Comparison of ENCODE assay signal across 28 cellular contexts in genomic region chr22:29753808-29754657, GRCh38. TPM values are rescaled to one million over a fixed set of nuclear protein-coding genes. Genes with fewer than 3 reads are reported as not detected.
"Had no signal": no experiment of that assay in that cellular context is flagged by ENCODE, and none has a peak within 500 bp of the region (broad histone marks: within the 10 kb centered on the region; RNA-seq: fewer than 3 reads in every experiment).

No MANE protein-coding gene starts in this region.

- ATAC-seq: activated CD4-positive, alpha-beta T cell treated with anti-CD3 and anti-CD28 coated beads for 36 hours; activated CD8-positive, alpha-beta T cell treated with anti-CD3 and anti-CD28 coated beads for 36 hours; activated T-cell treated with anti-CD3 and anti-CD28 coated beads, Interleukin-2, amount 50 U/mL, for 72 hours; K562; Panc1 had no signal

- H3K4me3 ChIP-seq: adrenal gland, K562, SJCRH30 had no signal

- DNase-seq: activated CD4-positive, alpha-beta T cell treated with anti-CD3 and anti-CD28 coated beads for 36 hours; activated CD8-positive, alpha-beta memory T cell treated with anti-CD3 and anti-CD28 coated beads, Interleukin-2, amount 50 U/mL, for 4 hours; activated CD8-positive, alpha-beta T cell treated with anti-CD3 and anti-CD28 coated beads for 36 hours; activated naive CD4-positive, alpha-beta T cell treated with anti-CD3 and anti-CD28 coated beads, Interleukin-2, amount 50 U/mL, for 16 hours; activated naive CD8-positive, alpha-beta T cell treated with anti-CD3 and anti-CD28 coated beads, Interleukin-2, amount 10 ng/mL, durations not matched to agents 7 days and 5 days; activated T-cell treated with anti-CD3 and anti-CD28 coated beads, Interleukin-2, amount 50 U/mL, for 72 hours; adrenal gland; anterior cingulate cortex; Karpas-422; NCI-H1105 treated with DMSO at 0.1 percent for 48 hours; NCI-H1436 treated with DMSO at 0.1 percent for 48 hours; NCI-H187 treated with DMSO at 0.1 percent for 48 hours; NCI-H2171; NCI-H2227 treated with DMSO at 0.1 percent for 48 hours; NCI-H446 treated with DMSO at 0.1 percent for 48 hours; NCI-H524 treated with DMSO at 0.1 percent for 48 hours; NCI-H774; OCI-M1; Right ventricle myocardium superior; RPMI8226; SJCRH30; SK-N-SH; T-helper 1 cell; WERI-Rb-1 had no signal

- H3K9me3 ChIP-seq: adrenal gland, SJCRH30, SK-N-SH had no signal

- H3K27ac ChIP-seq: adrenal gland, SJCRH30, WERI-Rb-1 had no signal

- H3K36me3 ChIP-seq: adrenal gland, SJCRH30, WERI-Rb-1 had no signal

- H3K27me3 ChIP-seq: adrenal gland, SJCRH30 had no signal

- H3K4me1 ChIP-seq: adrenal gland, SJCRH30 had no signal

- H3K9ac ChIP-seq: SK-N-SH had no signal

- H3K4me2 ChIP-seq: SK-N-SH had no signal

RNA-seq across cellular contexts. Expression of gene CABP7, which starts 34.2 kb away (rescaled TPM):
- total RNA-seq: activated CD4-positive, alpha-beta T cell treated with anti-CD3 and anti-CD28 coated beads for 36 hours; cardiac septum; K562; Right ventricle myocardium superior; T-helper 2 cell treated with Interferon-gamma antibody and Interleukin-4, amounts not matched to agents 100 ng/mL and 5 ng/mL, for 36 hours had no signal
- polyA plus RNA-seq: K562 had no signal
